Comparison of ENCODE assay signal across 10 cellular contexts in the genomic region with DNA sequence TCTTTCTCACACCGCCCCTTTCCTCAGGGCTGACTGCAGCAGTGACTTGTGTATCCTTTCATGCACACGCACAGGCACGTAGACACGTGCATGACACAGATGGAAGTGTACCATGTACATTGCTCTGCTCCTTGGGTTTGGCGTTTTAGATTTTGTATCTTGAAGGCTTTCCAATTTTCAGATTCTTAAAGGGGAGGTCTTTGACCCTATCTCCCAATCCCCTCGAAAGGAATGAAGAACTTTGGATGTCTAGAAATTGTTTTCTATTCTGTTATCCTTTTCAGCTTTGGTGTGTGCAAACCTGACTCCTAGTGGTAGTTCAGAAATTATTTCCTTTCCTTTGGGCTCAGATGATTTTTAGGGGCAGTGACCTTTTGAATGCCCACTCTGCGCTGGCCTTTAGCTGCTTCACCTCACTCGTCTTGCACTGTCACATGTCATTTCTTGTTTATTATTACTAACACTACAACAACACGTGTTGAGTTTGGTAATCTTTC.
DNase-seq lines count a peak whose midpoint lies in the region; ATAC-seq and TF ChIP-seq lines count a peak whose summit lies in the region.
"Had no signal": no experiment of that assay in that cellular context is flagged by ENCODE, and none has a peak within 500 bp of the region (broad histone marks: within the 10 kb centered on the region; RNA-seq: fewer than 3 reads in every experiment).

No MANE protein-coding gene starts in this region.

- BruUV-seq in MCF 10A (replicated peaks; lab: Mats Ljungman, UMichigan), result no TSS peak

- POLR2A ChIA-PET in MCF 10A (lab: Yijun Ruan, JAX), result interaction anchor here (0.6 to 0.7 kb wide), 2 partner anchors 360 to 778 kb away, joined by 3 to 5 read pairs; no protein-coding TSS in a partner anchor

- H3K4me3 ChIP-seq in breast epithelium (no peak overlapping the region), tibial artery (no peak overlapping the region)
- H3K4me3 ChIP-seq: skin epidermis had no signal

- H3K27ac ChIP-seq in breast epithelium (no peak overlapping the region), tibial artery (no peak overlapping the region)
- H3K27ac ChIP-seq: skin epidermis had no signal

- intact Hi-C loops in MCF 10A (cut with micrococcal nuclease), result loop anchor here (1.0 kb wide), 2 partner anchors 375 to 420 kb away; no protein-coding TSS in a partner anchor
- intact Hi-C loops in breast epithelium (cut with DNase I; ENCODE audit: low total_unique reads), result no loop called here
- intact Hi-C loops in tibial artery (cut with DNase I; ENCODE audit: low total_unique reads), result no loop called here

- H3K36me3 ChIP-seq in breast epithelium (no peaks in the 10 kb centered on the region), tibial artery (no peaks in the 10 kb centered on the region)

- no peaks in the 10 kb centered on the region for H3K9me3 Mint-ChIP-seq in MCF 10A (ENCODE audit: unreplicated experiment)

- CTCF ChIA-PET in MCF 10A (lab: Yijun Ruan, JAX), result interaction anchor here (0.6 to 1.0 kb wide), 8 partner anchors 9 to 420 kb away, joined by 3 to 5 read pairs (median 4); no protein-coding TSS in a partner anchor

- H3K4me3 Mint-ChIP-seq in MCF 10A (ENCODE audit: unreplicated experiment), result no peak overlapping the region

- H3K4me1 Mint-ChIP-seq in MCF 10A (ENCODE audit: insufficient read depth, unreplicated experiment), result peaks cover 12% of the 10 kb centered on the region

- H3K27me3 Mint-ChIP-seq in MCF 10A (ENCODE audit: insufficient read depth, unreplicated experiment), result no peaks in the 10 kb centered on the region

- H3K27me3 ChIP-seq in breast epithelium, result no peaks in the 10 kb centered on the region
- no peaks in the 10 kb centered on the region for H3K27me3 ChIP-seq in tibial artery

- no peak for TF ChIP-seq POLR2A in breast epithelium (IDR thresholded peaks at IDR 0.05)

- peak; percentile 30 for TF ChIP-seq CTCF in MCF 10A (IDR thresholded peaks at IDR 0.05; ENCODE audit: unreplicated experiment)
- no peak for TF ChIP-seq CTCF in breast epithelium (IDR thresholded peaks at IDR 0.05)
- TF ChIP-seq CTCF in tibial artery (IDR thresholded peaks at IDR 0.05), result peak; percentile 19 to 25

- ATAC-seq in HG03457 (IDR thresholded peaks at IDR 0.05; ENCODE audit: unreplicated experiment) (no peak), HG02642 (IDR thresholded peaks at IDR 0.05; ENCODE audit: poor library complexity, unreplicated experiment) (no peak)

- DNase-seq in MCF 10A (ENCODE audit: unreplicated experiment) (peak; percentile 20), breast epithelium (ENCODE audit: low spot score in 2 of 2) (no peak), RKO (ENCODE audit: low spot score) (peak; percentile 4), fibroblast of peridontal ligament (ENCODE audit: extremely low read depth) (peak; percentile 43), tibial artery (no peak)
- no peak for DNase-seq in stimulated activated CD4-positive, alpha-beta T cell treated with anti-CD3 and anti-CD28 coated beads, Interleukin-4, amount 100 ng/mL, for 1 hour
- DNase-seq: effector CD8-positive, alpha-beta T cell had no signal

- H3K4me1 ChIP-seq in breast epithelium, result no peaks in the 10 kb centered on the region
- no peaks in the 10 kb centered on the region for H3K4me1 ChIP-seq in tibial artery

- H3K9me3 ChIP-seq in breast epithelium, result no peaks in the 10 kb centered on the region
- H3K9me3 ChIP-seq in tibial artery, result no peaks in the 10 kb centered on the region

- no peak overlapping the region for H3K27ac Mint-ChIP-seq in MCF 10A (ENCODE audit: low read depth, unreplicated experiment)

- H3K36me3 Mint-ChIP-seq in MCF 10A (ENCODE audit: insufficient read depth, unreplicated experiment), result no peaks in the 10 kb centered on the region

Comparison
In these comparisons a context has a peak if more than half of its experiments do, and no peak if none do; other contexts are left out.
1. DNase-seq: peak in MCF 10A (single experiment), RKO (single experiment) and fibroblast of peridontal ligament (single experiment); none in breast epithelium (0 of 2), tibial artery (0 of 2) and stimulated activated CD4-positive, alpha-beta T cell treated with anti-CD3 and anti-CD28 coated beads, Interleukin-4, amount 100 ng/mL, for 1 hour (single experiment).
2. CTCF ChIP-seq: peak in MCF 10A (single experiment) and tibial artery (2 of 2); none in breast epithelium (0 of 3).